ENCODE assay signal across 9 cellular contexts in genomic region chr18:23063502-23063901, GRCh38.
"Had no signal": no experiment of that assay in that cellular context is flagged by ENCODE, and none has a peak within 500 bp of the region (broad histone marks: within the 10 kb centered on the region; RNA-seq: fewer than 3 reads in every experiment).

No MANE protein-coding gene starts in this region.

- H3K9ac ChIP-seq: KMS-11 had no signal

- H3K27ac Mint-ChIP-seq: GM23338, H9 had no signal

- H3K4me3 ChIP-seq: GM23338 had no signal

- H3K4me2 ChIP-seq: GM23338, KMS-11 had no signal

- H3K4me3 Mint-ChIP-seq: GM23338, H9 had no signal

- H3K27ac ChIP-seq: KMS-11 had no signal

- ATAC-seq: GM23338 had no signal

- H2AFZ ChIP-seq: GM23338 had no signal

- DNase-seq: H9, HCEC 1CT, Karpas-422, KBM-7 had no signal

- FAIRE-seq: H1, H54, HTR-8/SVneo had no signal
